8 cellular contexts compared by ENCODE assay signal in genomic region chr9:110254500-110254899, GRCh38. TPM values are rescaled to one million over a fixed set of nuclear protein-coding genes. Genes with fewer than 3 reads are reported as not detected.
DNase-seq lines count a peak whose midpoint lies in the region; ATAC-seq, FAIRE-seq and TF ChIP-seq lines count a peak whose summit lies in the region.

No MANE protein-coding gene starts in this region.

- H3K27me3 ChIP-seq in CD4-positive, CD25-positive, alpha-beta regulatory T cell (ENCODE audit: control insufficient read depth, insufficient read depth, low read length) = no peaks in the 10 kb centered on the region
- H3K27me3 ChIP-seq in NT2/D1 (ENCODE audit: insufficient read depth, insufficient read length) (no peaks in the 10 kb centered on the region), neuron (ENCODE audit: insufficient read depth, low read length) (no peaks in the 10 kb centered on the region)

- peak overlapping the region; percentile 91 to 99 (median 96) for H3K4me3 Mint-ChIP-seq in CD4-positive, CD25-positive, alpha-beta regulatory T cell
- H3K4me3 Mint-ChIP-seq in endothelial cell (ENCODE audit: unreplicated experiment) = peak overlapping the region; percentile 99

- peaks cover 8% of the 10 kb centered on the region for H3K36me3 ChIP-seq in CD4-positive, CD25-positive, alpha-beta regulatory T cell (ENCODE audit: control insufficient read depth, insufficient read depth, low read length)
- H3K36me3 ChIP-seq in NT2/D1 (ENCODE audit: insufficient read depth, insufficient read length, low read length) (peaks cover 30% of the 10 kb centered on the region), neuron (ENCODE audit: insufficient read depth, low read length) (peaks cover 12% of the 10 kb centered on the region)

- peak in 1 of 3 donors; percentile 22 for DNase-seq in CD4-positive, CD25-positive, alpha-beta regulatory T cell
- DNase-seq in NT2/D1 (ENCODE audit: low read depth, low spot score) (no peak), endothelial cell (ENCODE audit: low spot score) (no peak), KG1 (lab: John Stamatoyannopoulos, UW) (no peak), NCI-H345 (lab: John Stamatoyannopoulos, UW) (no peak), urothelium cell line (ENCODE audit: low spot score) (no peak)

- TF ChIP-seq CTCF in endothelial cell (IDR thresholded peaks at IDR 0.05; ENCODE audit: unreplicated experiment) = no peak

- H3K9ac ChIP-seq in NT2/D1 (ENCODE audit: insufficient read length, low read depth) = peak overlapping the region; percentile 99

- no peak for ATAC-seq in CD4-positive, CD25-positive, alpha-beta regulatory T cell (ENCODE audit: low read depth in 2 of 2)
- ATAC-seq in HG03565 (IDR thresholded peaks at IDR 0.05; ENCODE audit: unreplicated experiment) = no peak

- peak overlapping the region; percentile 84 to 94 (median 90) for H3K27ac Mint-ChIP-seq in CD4-positive, CD25-positive, alpha-beta regulatory T cell
- H3K27ac Mint-ChIP-seq in endothelial cell (ENCODE audit: unreplicated experiment) = peak overlapping the region; percentile 61

- H3K27ac ChIP-seq in CD4-positive, CD25-positive, alpha-beta regulatory T cell (ENCODE audit: insufficient read depth, low read length, poor library complexity, severe bottlenecking) = peak overlapping the region; percentile 71

- H3K4me3 ChIP-seq in CD4-positive, CD25-positive, alpha-beta regulatory T cell (ENCODE audit: low read depth, low read length) = peak overlapping the region; percentile 81
- H3K4me3 ChIP-seq in NT2/D1 (ENCODE audit: insufficient read length, low read depth) (peak overlapping the region; percentile 95), neuron (ENCODE audit: low read length) (peak overlapping the region; percentile 89)

- H2AFZ ChIP-seq in neuron (ENCODE audit: low read depth, low read length) = no peak overlapping the region

- peaks cover 44% of the 10 kb centered on the region for H3K4me1 ChIP-seq in CD4-positive, CD25-positive, alpha-beta regulatory T cell (ENCODE audit: control insufficient read depth, insufficient read depth, low read length, poor library complexity, severe bottlenecking)
- H3K4me1 ChIP-seq in NT2/D1 (ENCODE audit: insufficient read depth, insufficient read length) (no peaks in the 10 kb centered on the region), neuron (ENCODE audit: insufficient read depth, low read length) (peaks cover 21% of the 10 kb centered on the region)

- no peak for FAIRE-seq in urothelium cell line (lab: Jason Lieb, UNC)

- H3K36me3 Mint-ChIP-seq in CD4-positive, CD25-positive, alpha-beta regulatory T cell = peaks cover under 1% of the 10 kb centered on the region
- H3K36me3 Mint-ChIP-seq in endothelial cell (ENCODE audit: low read depth, unreplicated experiment) = peaks cover 13% of the 10 kb centered on the region

- peaks cover 7 to 69% (median 42%) of the 10 kb centered on the region in 4 donors for H3K4me1 Mint-ChIP-seq in CD4-positive, CD25-positive, alpha-beta regulatory T cell
- H3K4me1 Mint-ChIP-seq in endothelial cell (ENCODE audit: unreplicated experiment) = peaks cover 15% of the 10 kb centered on the region

- H3K9me3 ChIP-seq in CD4-positive, CD25-positive, alpha-beta regulatory T cell (ENCODE audit: control insufficient read depth in 2 of 2, low read length in 2 of 2) = no peaks in the 10 kb centered on the region
- no peaks in the 10 kb centered on the region for H3K9me3 ChIP-seq in NT2/D1 (ENCODE audit: insufficient read depth, low read length)
- no peaks in the 10 kb centered on the region for H3K9me3 ChIP-seq in neuron (ENCODE audit: low read length)

- no peaks in the 10 kb centered on the region for H3K27me3 Mint-ChIP-seq in CD4-positive, CD25-positive, alpha-beta regulatory T cell
- H3K27me3 Mint-ChIP-seq in endothelial cell (ENCODE audit: unreplicated experiment) = peaks cover 6% of the 10 kb centered on the region

- H3K9me3 Mint-ChIP-seq in CD4-positive, CD25-positive, alpha-beta regulatory T cell = peaks cover 0 to 1% (median 0%) of the 10 kb centered on the region in 7 donors
- peaks cover 3% of the 10 kb centered on the region for H3K9me3 Mint-ChIP-seq in endothelial cell (ENCODE audit: unreplicated experiment)

RNA-seq across cellular contexts. Expression of gene TXN, which starts 1.8 kb away (rescaled TPM):
- 58.4 TPM for total RNA-seq in CD4-positive, CD25-positive, alpha-beta regulatory T cell
- 100 to 1,000 TPM; 173 to 277 (median 221) TPM for polyA plus RNA-seq in CD4-positive, CD25-positive, alpha-beta regulatory T cell
- total RNA-seq in endothelial cell (ENCODE audit: unreplicated experiment) = 156 TPM

RNA-seq across cellular contexts. Expression of gene C9orf152, which starts 46.5 kb away (rescaled TPM):
- total RNA-seq in CD4-positive, CD25-positive, alpha-beta regulatory T cell = not detected
- not detected for polyA plus RNA-seq in CD4-positive, CD25-positive, alpha-beta regulatory T cell
- not detected for total RNA-seq in endothelial cell (ENCODE audit: unreplicated experiment)
